ENCODE assay signal across 16 cellular contexts in the genomic region with DNA sequence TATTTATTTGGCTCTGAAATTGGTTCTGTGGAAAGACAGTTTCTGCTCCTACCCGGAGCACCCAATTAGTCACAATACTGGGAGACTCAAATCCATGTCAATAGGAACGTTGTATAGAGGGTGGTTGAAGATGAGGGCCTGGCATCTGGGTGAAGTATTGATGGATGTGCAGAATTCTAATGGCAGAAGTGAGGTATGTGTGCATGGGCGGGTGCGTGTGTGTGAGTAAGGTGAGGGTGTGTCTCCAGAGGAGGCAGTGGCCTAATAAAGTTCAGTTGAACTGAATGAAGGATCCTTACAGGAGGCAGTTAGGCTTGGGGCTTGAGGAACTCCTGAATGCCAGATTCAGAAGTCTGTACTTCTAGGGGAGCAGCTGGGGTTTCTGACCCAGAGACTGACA.
DNase-seq lines count a peak whose midpoint lies in the region; ATAC-seq and TF ChIP-seq lines count a peak whose summit lies in the region.
"Had no signal": no experiment of that assay in that cellular context is flagged by ENCODE, and none has a peak within 500 bp of the region (broad histone marks: within the 10 kb centered on the region; RNA-seq: fewer than 3 reads in every experiment).

No MANE protein-coding gene starts in this region.

- H3K36me3 Mint-ChIP-seq in activated T-cell treated with anti-CD3 and anti-CD28 coated beads, Interleukin-2, amount 50 U/mL, for 24 hours (ENCODE audit: low read depth), result no peaks in the 10 kb centered on the region

- H3F3A ChIP-seq in PC-9 (ENCODE audit: insufficient read depth, low read depth), result no peaks in the 10 kb centered on the region

- no peak overlapping the region for H3K4me3 Mint-ChIP-seq in activated T-cell treated with anti-CD3 and anti-CD28 coated beads, Interleukin-2, amount 50 U/mL, for 24 hours
- H3K4me3 Mint-ChIP-seq: CD4-positive, alpha-beta T cell; GM23338 had no signal

- no peaks in the 10 kb centered on the region for H3K4me1 Mint-ChIP-seq in activated T-cell treated with anti-CD3 and anti-CD28 coated beads, Interleukin-2, amount 50 U/mL, for 24 hours (ENCODE audit: low read depth)

- no peak overlapping the region for H3K4me2 ChIP-seq in PC-9
- H3K4me2 ChIP-seq: A549, GM23338 had no signal

- intact Hi-C loops in left colon (cut with DNase I, micrococcal nuclease), result no loop called here
- intact Hi-C loops in PC-9 (cut with micrococcal nuclease; ENCODE audit: unreplicated experiment), result no loop called here

- POLR2A ChIA-PET in PC-9 (lab: Charles Lee; ENCODE audit: unreplicated experiment), result no interaction called here

- H3K79me2 ChIP-seq in PC-9 (ENCODE audit: low read depth), result no peaks in the 10 kb centered on the region

- BruUV-seq in PC-9 (replicated peaks; lab: Mats Ljungman, UMichigan), result no TSS peak

- peaks cover 17% of the 10 kb centered on the region for H3K27me3 Mint-ChIP-seq in activated T-cell treated with anti-CD3 and anti-CD28 coated beads, Interleukin-2, amount 50 U/mL, for 24 hours

- no peak for TF ChIP-seq CTCF in PC-9 (conservative IDR thresholded peaks at IDR 0.05)

- peaks cover 99% of the 10 kb centered on the region for H3K27me3 ChIP-seq in PC-9 (ENCODE audit: insufficient read depth, low read depth)

- H3K36me3 ChIP-seq in PC-9 (ENCODE audit: low read depth), result no peaks in the 10 kb centered on the region

- H2AFZ ChIP-seq in PC-9, result no peak overlapping the region
- H2AFZ ChIP-seq: GM23338 had no signal

- DNase-seq in activated T-cell treated with anti-CD3 and anti-CD28 coated beads, Interleukin-2, amount 50 U/mL, for 24 hours, result peak; percentile 13
- DNase-seq in activated T-cell treated with anti-CD3 and anti-CD28 coated beads, Interleukin-2, amount 50 U/mL, for 48 hours, result no peak
- DNase-seq in left colon (no peak), putamen (ENCODE audit: low spot score) (peak; percentile 56), PC-9 (no peak)
- DNase-seq in activated CD4-positive, alpha-beta T cell treated with anti-CD3 and anti-CD28 coated beads, Interleukin-2, amount 50 U/mL, for 1 hour, result no peak
- DNase-seq: AML-193; Caco-2; CD4-positive, alpha-beta T cell; HCEC 1CT had no signal

- no peaks in the 10 kb centered on the region for H3K9me3 ChIP-seq in PC-9 (ENCODE audit: insufficient read depth, low read depth)
- H3K9me3 ChIP-seq: A549 had no signal

- H3K27ac ChIP-seq in PC-9, result no peak overlapping the region
- H3K27ac ChIP-seq: 22Rv1, A549, C4-2B, HL-60 had no signal

- no peaks in the 10 kb centered on the region for H3K4me1 ChIP-seq in PC-9 (replicated peaks; ENCODE audit: insufficient read depth)
- H3K4me1 ChIP-seq: A549, Caco-2 had no signal

- H3K9me3 Mint-ChIP-seq in activated T-cell treated with anti-CD3 and anti-CD28 coated beads, Interleukin-2, amount 50 U/mL, for 24 hours, result no peaks in the 10 kb centered on the region
- H3K9me3 Mint-ChIP-seq: CD4-positive, alpha-beta T cell; GM23338 had no signal

- H4K20me1 ChIP-seq in PC-9 (ENCODE audit: insufficient read depth), result no peaks in the 10 kb centered on the region

- CTCF ChIA-PET in PC-9 (lab: Charles Lee), result no interaction called here

- H3K27ac Mint-ChIP-seq in activated T-cell treated with anti-CD3 and anti-CD28 coated beads, Interleukin-2, amount 50 U/mL, for 24 hours, result no peak overlapping the region
- H3K27ac Mint-ChIP-seq: CD4-positive, alpha-beta T cell; GM23338 had no signal

- H3K9me2 ChIP-seq in PC-9 (ENCODE audit: insufficient read depth), result no peaks in the 10 kb centered on the region

- ATAC-seq in left colon, result peak; percentile 62
- ATAC-seq in HG03521 (IDR thresholded peaks at IDR 0.05; ENCODE audit: unreplicated experiment), result no peak
- ATAC-seq: A549 had no signal

- no peak overlapping the region for H3K4me3 ChIP-seq in PC-9
- H3K4me3 ChIP-seq: A549, GM23338 had no signal

Comparison
In these comparisons a context has a peak if more than half of its experiments do, and no peak if none do; other contexts are left out.
1. DNase-seq: peak in activated T-cell treated with anti-CD3 and anti-CD28 coated beads, Interleukin-2, amount 50 U/mL, for 24 hours (single experiment) and putamen (single experiment); none in activated T-cell treated with anti-CD3 and anti-CD28 coated beads, Interleukin-2, amount 50 U/mL, for 48 hours (0 of 2), left colon (0 of 2), activated CD4-positive, alpha-beta T cell treated with anti-CD3 and anti-CD28 coated beads, Interleukin-2, amount 50 U/mL, for 1 hour (single experiment) and PC-9 (0 of 2).